In the genomic region with DNA sequence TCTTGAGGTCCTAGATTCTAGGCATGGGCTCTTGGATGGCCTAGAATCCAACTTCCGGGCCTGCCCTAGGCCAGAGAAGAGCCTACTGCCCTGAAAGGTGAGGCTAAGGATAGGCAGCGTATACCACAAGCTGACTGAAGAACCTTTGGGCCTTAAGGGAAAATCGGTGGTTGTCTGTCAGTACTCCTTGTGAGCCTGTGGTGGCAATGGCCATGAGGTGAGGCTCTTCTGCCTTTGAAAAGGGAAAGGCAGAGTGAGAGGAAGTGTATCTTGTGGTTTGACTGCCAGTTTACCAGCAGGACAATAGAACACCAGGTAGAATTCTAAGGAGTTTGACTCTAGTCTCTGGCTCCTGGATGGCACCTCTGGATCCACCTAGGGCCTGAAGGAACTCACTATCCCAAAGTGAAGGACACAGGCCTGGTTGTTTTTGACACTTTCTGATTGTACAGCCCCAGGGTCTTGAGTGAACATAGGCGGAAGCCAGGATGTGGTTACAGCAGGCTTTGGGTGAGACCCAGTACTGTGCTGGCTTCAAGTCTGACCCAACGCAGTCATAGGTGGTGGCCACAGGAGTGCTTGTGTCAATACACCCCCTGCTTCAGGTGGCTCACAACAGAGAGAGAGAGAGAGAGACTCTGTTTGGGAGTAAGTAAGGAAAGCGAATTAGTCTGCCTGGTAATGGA, we compare ENCODE assay signal across 16 cellular contexts. TPM values are rescaled to one million over a fixed set of nuclear protein-coding genes. Genes with fewer than 3 reads are reported as not detected.
A peak's percentile ranks its signal among the peaks of the same experiment; 100 is the strongest.
DNase-seq lines count a peak whose midpoint lies in the region; ATAC-seq, FAIRE-seq and TF ChIP-seq lines count a peak whose summit lies in the region.
"Had no signal": no experiment of that assay in that cellular context is flagged by ENCODE, and none has a peak within 500 bp of the region (broad histone marks: within the 10 kb centered on the region; RNA-seq: fewer than 3 reads in every experiment).

No MANE protein-coding gene starts in this region.

- H3K9me3 ChIP-seq in Loucy (ENCODE audit: insufficient read depth, low read depth, low read length) (no peaks in the 10 kb centered on the region), small intestine (ENCODE audit: control insufficient read depth, low read depth) (no peaks in the 10 kb centered on the region)

- TF ChIP-seq CTCF in Loucy (conservative IDR thresholded peaks at IDR 0.05; ENCODE audit: low read length) (no peak), bronchial epithelial cell (IDR thresholded peaks at IDR 0.05; ENCODE audit: insufficient read depth, low read length, severe bottlenecking) (no peak)

- peak overlapping the region; percentile 76 for H2AFZ ChIP-seq in Loucy (ENCODE audit: low read length)

- no peak for FAIRE-seq in bronchial epithelial cell (lab: Jason Lieb, UNC)
- no peak for FAIRE-seq in small intestine (lab: Jason Lieb, UNC)
- FAIRE-seq: G401.6, GM12892 had no signal

- in situ Hi-C loops in KBM-7 (cut with MboI; ENCODE audit: low pct_unique_long_range_greater_than_20kb, low sequenced_read_pairs): loop anchor here (25.0 kb wide), 1 partner anchor 515 kb away; no protein-coding TSS in a partner anchor

- H3K27me3 ChIP-seq in Loucy (ENCODE audit: insufficient read depth, low read length, poor library complexity, severe bottlenecking) (no peaks in the 10 kb centered on the region), bronchial epithelial cell (ENCODE audit: control insufficient read depth, insufficient read depth, low read length) (no peaks in the 10 kb centered on the region), small intestine (ENCODE audit: control insufficient read depth in 2 of 2, insufficient read depth in 2 of 2, low read length in 2 of 2) (no peaks in the 10 kb centered on the region)

- peaks cover 12% of the 10 kb centered on the region for H3K4me1 Mint-ChIP-seq in activated naive CD4-positive, alpha-beta T cell treated with anti-CD3 and anti-CD28 coated beads, Interleukin-2, amount 10 ng/mL, durations not matched to agents 7 days and 5 days

- peak overlapping the region; percentile 50 for H3K4me2 ChIP-seq in Loucy (ENCODE audit: low read depth, low read length, poor library complexity, severe bottlenecking)

- DNase-seq in activated naive CD4-positive, alpha-beta T cell treated with anti-CD3 and anti-CD28 coated beads, Interleukin-2, amount 10 ng/mL, durations not matched to agents 7 days and 5 days: no peak
- no peak for DNase-seq in activated naive CD4-positive, alpha-beta T cell treated with Interleukin-2 at 50 U/mL for 16 hours
- DNase-seq in bronchial epithelial cell (ENCODE audit: low read depth) (peak; percentile 10), small intestine (peak; percentile 1), KBM-7 (no peak)
- DNase-seq: AML-193, DMS79, HCEC 1CT, IMR-90, NCI-H1436, NCI-H2081, NCI-H524 treated with DMSO at 0.1 percent for 48 hours had no signal

- H3K9me3 Mint-ChIP-seq in activated naive CD4-positive, alpha-beta T cell treated with anti-CD3 and anti-CD28 coated beads, Interleukin-2, amount 10 ng/mL, durations not matched to agents 7 days and 5 days: no peaks in the 10 kb centered on the region

- no peak for ATAC-seq in HG02759 (IDR thresholded peaks at IDR 0.05; ENCODE audit: unreplicated experiment)

- peak overlapping the region; percentile 58 for H3K27ac Mint-ChIP-seq in activated naive CD4-positive, alpha-beta T cell treated with anti-CD3 and anti-CD28 coated beads, Interleukin-2, amount 10 ng/mL, durations not matched to agents 7 days and 5 days

- WGBS in small intestine, 3 donors: 69 to 86% (median 84%) methylated on average over 6 of the region's 6 CpGs

- peaks cover 25% of the 10 kb centered on the region for H3K4me1 ChIP-seq in Loucy (ENCODE audit: insufficient read depth, low read length, poor library complexity, severe bottlenecking)
- no peaks in the 10 kb centered on the region for H3K4me1 ChIP-seq in small intestine (ENCODE audit: control insufficient read depth in 2 of 2, insufficient read depth in 1 of 2, low read depth in 1 of 2, low read length in 1 of 2)

- H4K20me1 ChIP-seq in Loucy (ENCODE audit: insufficient read depth, low read length, poor library complexity, severe bottlenecking): no peaks in the 10 kb centered on the region

- no peaks in the 10 kb centered on the region for H3K36me3 Mint-ChIP-seq in activated naive CD4-positive, alpha-beta T cell treated with anti-CD3 and anti-CD28 coated beads, Interleukin-2, amount 10 ng/mL, durations not matched to agents 7 days and 5 days

- no peaks in the 10 kb centered on the region for H3K79me2 ChIP-seq in Loucy (ENCODE audit: insufficient read depth, low read length)

- H3F3A ChIP-seq in Loucy (ENCODE audit: low read depth): no peaks in the 10 kb centered on the region

- H3K9me2 ChIP-seq in Loucy (replicated peaks; ENCODE audit: low read depth, low read length): no peaks in the 10 kb centered on the region

- CTCF ChIA-PET in activated naive CD4-positive, alpha-beta T cell treated with anti-CD3 and anti-CD28 coated beads, Interleukin-2, amount 10 ng/mL, durations not matched to agents 7 days and 5 days (lab: Charles Lee): no interaction called here

- no peak overlapping the region for H3K27ac ChIP-seq in small intestine (ENCODE audit: low read depth in 1 of 2, low read length in 1 of 2)

- peak overlapping the region; percentile 29 for H3K4me3 ChIP-seq in Loucy (ENCODE audit: low read length, poor library complexity, severe bottlenecking)
- no peak overlapping the region for H3K4me3 ChIP-seq in bronchial epithelial cell (ENCODE audit: low read depth, low read length)
- H3K4me3 ChIP-seq in small intestine (ENCODE audit: low read depth in 1 of 2, low read length in 2 of 2): no peak overlapping the region

- H3K36me3 ChIP-seq in Loucy (ENCODE audit: insufficient read depth, low read length) (no peaks in the 10 kb centered on the region), bronchial epithelial cell (ENCODE audit: control insufficient read depth, insufficient read depth, low read length) (no peaks in the 10 kb centered on the region), small intestine (ENCODE audit: control insufficient read depth in 2 of 2, insufficient read depth in 2 of 2, low read length in 2 of 2) (no peaks in the 10 kb centered on the region)

- H3K4me3 Mint-ChIP-seq in activated naive CD4-positive, alpha-beta T cell treated with anti-CD3 and anti-CD28 coated beads, Interleukin-2, amount 10 ng/mL, durations not matched to agents 7 days and 5 days: no peak overlapping the region

- no peaks in the 10 kb centered on the region for H3K27me3 Mint-ChIP-seq in activated naive CD4-positive, alpha-beta T cell treated with anti-CD3 and anti-CD28 coated beads, Interleukin-2, amount 10 ng/mL, durations not matched to agents 7 days and 5 days

- H3K9ac ChIP-seq in Loucy (ENCODE audit: low read depth, low read length, poor library complexity, severe bottlenecking): no peak overlapping the region

RNA-seq across cellular contexts. Expression of a gene that starts 20.9 kb away (rescaled TPM):
- not detected in 2 replicates for total RNA-seq in bronchial epithelial cell
- polyA plus RNA-seq in small intestine: not detected
- total RNA-seq: IMR-90 had no signal
- polyA plus RNA-seq: IMR-90 had no signal

RNA-seq across cellular contexts. Expression of a gene that starts 30.4 kb away (rescaled TPM):
- total RNA-seq in bronchial epithelial cell: 52.1 and 61.7 TPM in 2 replicates
- polyA plus RNA-seq in small intestine: 10 to 100 TPM; 42.2 to 88.3 (median 69.3) TPM

Comparison
In these comparisons a context has a peak if more than half of its experiments do, and no peak if none do; other contexts are left out.
1. DNase-seq: peak in bronchial epithelial cell (single experiment) and small intestine (single experiment); none in activated naive CD4-positive, alpha-beta T cell treated with anti-CD3 and anti-CD28 coated beads, Interleukin-2, amount 10 ng/mL, durations not matched to agents 7 days and 5 days (single experiment), activated naive CD4-positive, alpha-beta T cell treated with Interleukin-2 at 50 U/mL for 16 hours (single experiment) and KBM-7 (single experiment).